20 cellular contexts compared by ENCODE assay signal in the genomic region with DNA sequence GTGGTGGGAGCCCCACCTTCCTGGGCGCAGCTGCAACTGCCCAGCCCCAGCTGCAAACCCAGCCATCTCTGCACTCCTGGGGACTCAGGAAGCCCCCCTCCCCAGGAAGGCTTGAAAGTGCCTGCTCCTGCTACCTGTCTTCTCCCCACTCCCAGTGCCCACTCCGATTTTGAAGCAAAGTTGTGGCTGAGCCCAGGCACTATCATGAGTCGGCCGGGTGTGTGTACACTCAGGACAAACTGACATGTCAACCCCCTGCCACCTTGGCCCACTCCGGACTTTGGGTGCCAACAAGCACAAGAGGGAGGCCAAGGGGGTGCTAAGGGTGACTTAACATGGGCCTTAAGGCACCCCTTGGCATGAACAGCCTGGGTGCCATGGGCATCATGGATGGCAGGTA.
DNase-seq lines count a peak whose midpoint lies in the region; ATAC-seq and TF ChIP-seq lines count a peak whose summit lies in the region.
"Had no signal": no experiment of that assay in that cellular context is flagged by ENCODE, and none has a peak within 500 bp of the region (broad histone marks: within the 10 kb centered on the region; RNA-seq: fewer than 3 reads in every experiment).

No MANE protein-coding gene starts in this region.

- no peak overlapping the region for H2BK15ac ChIP-seq in neuronal stem cell (ENCODE audit: low read length)

- H3K9me3 Mint-ChIP-seq in chondrocyte (ENCODE audit: low read depth) = peaks cover 30% of the 10 kb centered on the region
- H3K9me3 Mint-ChIP-seq: GM23338 had no signal

- H3K36me3 Mint-ChIP-seq in chondrocyte (ENCODE audit: low read depth) = peaks cover 18% of the 10 kb centered on the region
- H3K36me3 Mint-ChIP-seq: CD8-positive, alpha-beta T cell had no signal

- no peak overlapping the region for H3K23ac ChIP-seq in neuronal stem cell (ENCODE audit: low read depth, low read length, poor library complexity)

- H3K14ac ChIP-seq in neuronal stem cell (ENCODE audit: low read length) = no peak overlapping the region

- H3K18ac ChIP-seq in neuronal stem cell (ENCODE audit: low read length) = peak overlapping the region; percentile 27

- no peaks in the 10 kb centered on the region for H3K79me2 ChIP-seq in DND-41 (ENCODE audit: insufficient read depth, low read length)

- no peak overlapping the region for H4K91ac ChIP-seq in neuronal stem cell (ENCODE audit: low read depth, low read length, poor library complexity)

- H3K4me3 Mint-ChIP-seq in chondrocyte (ENCODE audit: unreplicated experiment) = no peak overlapping the region
- H3K4me3 Mint-ChIP-seq: B cell; CD4-positive, CD25-positive, alpha-beta regulatory T cell; CD8-positive, alpha-beta T cell; GM23338; H9 had no signal

- WGBS in neuronal stem cell (ENCODE audit: extremely low coverage in 2 of 2, insufficient read length in 2 of 2, insufficient replicate concordance in 1 of 2), 2 donors = no CpG with 5 or more reads among the region's 5 CpGs
- WGBS in aorta, 2 donors = 93% methylated on average over 5 of the region's 5 CpGs

- H3K79me1 ChIP-seq in neuronal stem cell (ENCODE audit: low read depth, low read length) = no peaks in the 10 kb centered on the region

- H3K4me1 ChIP-seq in DND-41 (ENCODE audit: insufficient read depth, low read length) (peaks cover 5% of the 10 kb centered on the region), neuronal stem cell (ENCODE audit: control insufficient read depth in 2 of 2, insufficient read depth in 1 of 2, low read depth in 1 of 2, low read length in 2 of 2) (no peaks in the 10 kb centered on the region), aorta (ENCODE audit: control insufficient read depth in 1 of 2, insufficient read depth in 2 of 2, low read length in 2 of 2) (no peaks in the 10 kb centered on the region)
- H3K4me1 ChIP-seq: BLaER1, Caco-2 had no signal

- no peak overlapping the region for H3K4me3 ChIP-seq in DND-41 (ENCODE audit: low read depth in 1 of 2, low read length in 2 of 2)
- no peak overlapping the region for H3K4me3 ChIP-seq in neuronal stem cell (ENCODE audit: low read length in 2 of 2)
- no peak overlapping the region for H3K4me3 ChIP-seq in aorta (ENCODE audit: low read length in 2 of 2)
- H3K4me3 ChIP-seq: BLaER1, GM12878, GM23338 had no signal

- H2AK5ac ChIP-seq in neuronal stem cell (ENCODE audit: low read depth, low read length) = no peak overlapping the region

- H3K9ac ChIP-seq in DND-41 (ENCODE audit: low read depth, low read length) (no peak overlapping the region), neuronal stem cell (ENCODE audit: low read depth, low read length, poor library complexity) (peak overlapping the region; percentile 5)
- H3K9ac ChIP-seq: BLaER1 had no signal

- no peaks in the 10 kb centered on the region for H4K20me1 ChIP-seq in DND-41 (ENCODE audit: insufficient read depth, low read length)
- H4K20me1 ChIP-seq: BLaER1 had no signal

- H3K4ac ChIP-seq in neuronal stem cell (ENCODE audit: low read length) = no peak overlapping the region

- H3K27me3 Mint-ChIP-seq in chondrocyte (ENCODE audit: low read depth) = peaks cover 16% of the 10 kb centered on the region
- H3K27me3 Mint-ChIP-seq: B cell had no signal

- TF ChIP-seq CTCF in DND-41 (IDR thresholded peaks at IDR 0.05; ENCODE audit: borderline replicate concordance, extremely low read depth, low read length, poor library complexity, severe bottlenecking) (no peak), chondrocyte (IDR thresholded peaks at IDR 0.05) (no peak)

- H3K4me2 ChIP-seq in DND-41 (ENCODE audit: insufficient read depth, low read length) (no peak overlapping the region), neuronal stem cell (ENCODE audit: insufficient read depth, low read length, poor library complexity, severe bottlenecking) (no peak overlapping the region)
- H3K4me2 ChIP-seq: BLaER1, GM23338 had no signal

- H2BK120ac ChIP-seq in neuronal stem cell (ENCODE audit: low read depth, low read length) = no peak overlapping the region

- DNase-seq in DND-41 (no peak), chondrocyte (ENCODE audit: low spot score) (peak; percentile 54), neuronal stem cell (ENCODE audit: low spot score) (no peak), aorta (no peak), medulla oblongata (ENCODE audit: extremely low spot score) (no peak), NCI-H526 treated with DMSO at 0.1 percent for 48 hours (lab: John Stamatoyannopoulos, UW) (no peak)
- DNase-seq: Caco-2; CD4-positive, CD25-positive, alpha-beta regulatory T cell; CD8-positive, alpha-beta T cell; EL; GDM1; H9 had no signal

- H3K9me3 ChIP-seq in DND-41 (ENCODE audit: insufficient read depth, low read length, severe bottlenecking) = peaks cover 15% of the 10 kb centered on the region
- H3K9me3 ChIP-seq in neuronal stem cell (replicated peaks in 1 of 2; ENCODE audit: control insufficient read depth in 2 of 2, insufficient read depth in 1 of 2, low read depth in 1 of 2, low read length in 2 of 2) = peaks cover 0 to under 1% of the 10 kb centered on the region in 2 donors
- peaks cover under 1% of the 10 kb centered on the region for H3K9me3 ChIP-seq in aorta (ENCODE audit: control insufficient read depth, low read length)
- H3K9me3 ChIP-seq: Caco-2 had no signal

- no peak overlapping the region for H3K27ac Mint-ChIP-seq in chondrocyte (ENCODE audit: unreplicated experiment)
- H3K27ac Mint-ChIP-seq: B cell; CD4-positive, CD25-positive, alpha-beta regulatory T cell; CD8-positive, alpha-beta T cell; GM23338; H9 had no signal

- intact Hi-C loops in aorta (cut with DNase I) = no loop called here

- H3K36me3 ChIP-seq in DND-41 (ENCODE audit: insufficient read depth, low read length) (no peaks in the 10 kb centered on the region), neuronal stem cell (replicated peaks in 1 of 2; ENCODE audit: control insufficient read depth in 2 of 2, insufficient read depth in 2 of 2, low read length in 2 of 2) (no peaks in the 10 kb centered on the region), aorta (ENCODE audit: control insufficient read depth in 1 of 2, insufficient read depth in 2 of 2, low read length in 1 of 2) (no peaks in the 10 kb centered on the region)
- H3K36me3 ChIP-seq: BLaER1 had no signal

- H3K27ac ChIP-seq in DND-41 (ENCODE audit: low read length) (peak overlapping the region; percentile 24; the same call in 1 of the 2 replicates), neuronal stem cell (replicated peaks; ENCODE audit: low read length) (no peak overlapping the region), aorta (ENCODE audit: low read depth in 1 of 2, low read length in 2 of 2) (no peak overlapping the region)
- H3K27ac ChIP-seq: 22Rv1, BLaER1, C4-2B had no signal

- no peak overlapping the region for H4K8ac ChIP-seq in neuronal stem cell (ENCODE audit: low read depth, low read length)

- H2BK12ac ChIP-seq in neuronal stem cell (ENCODE audit: low read length) = no peak overlapping the region

- H2AFZ ChIP-seq in DND-41 (ENCODE audit: low read depth, low read length) (no peak overlapping the region), neuronal stem cell (ENCODE audit: low read length) (no peak overlapping the region)
- H2AFZ ChIP-seq: GM23338 had no signal

- 0 out of 3 replicates have a peak, but pooled peaks have one; percentile 27 for ATAC-seq in DND-41 (ENCODE audit: insufficient read depth, low read depth)
- peak; percentile 22 for ATAC-seq in aorta (ENCODE audit: low FRiP score)
- ATAC-seq in HG02884 (IDR thresholded peaks at IDR 0.05; ENCODE audit: unreplicated experiment) = no peak
- ATAC-seq: CD8-positive, alpha-beta T cell; GM12878; GM23338; HCT116 had no signal

- H3K27me3 ChIP-seq in DND-41 (ENCODE audit: insufficient read depth, low read length, poor library complexity) = no peaks in the 10 kb centered on the region
- no peaks in the 10 kb centered on the region for H3K27me3 ChIP-seq in neuronal stem cell (ENCODE audit: control insufficient read depth in 3 of 3, insufficient read depth in 3 of 3, low read depth in 1 of 3, low read length in 3 of 3)
- H3K27me3 ChIP-seq in aorta (ENCODE audit: control insufficient read depth in 1 of 2, insufficient read depth in 2 of 2, low read length in 1 of 2) = no peaks in the 10 kb centered on the region
- H3K27me3 ChIP-seq: BLaER1 had no signal

- no peaks in the 10 kb centered on the region for H3K4me1 Mint-ChIP-seq in chondrocyte (ENCODE audit: low read depth)
- H3K4me1 Mint-ChIP-seq: B cell, GM23338, H9 had no signal

- H2BK5ac ChIP-seq in neuronal stem cell (ENCODE audit: low read length) = no peak overlapping the region
